In the genomic region with DNA sequence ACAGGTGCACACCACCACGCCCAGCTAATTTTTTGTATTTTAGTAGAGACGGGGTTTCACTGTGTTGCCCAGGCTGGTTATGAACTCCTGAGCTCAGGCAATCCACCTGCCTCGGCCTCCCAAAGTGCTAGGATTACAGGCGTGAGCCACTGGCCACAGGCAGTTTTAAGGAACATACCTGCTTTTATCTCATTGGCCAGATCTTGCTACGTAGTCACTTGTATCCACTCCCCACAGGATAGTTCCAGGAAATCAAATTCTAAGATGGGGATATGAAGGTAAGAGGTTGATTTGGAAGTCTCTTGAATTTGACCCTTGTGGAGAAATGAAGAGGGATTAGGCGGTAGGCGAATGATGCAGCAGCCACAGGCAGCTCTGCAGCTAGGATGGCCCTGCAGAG, we compare ENCODE assay signal across 18 cellular contexts. TPM values are rescaled to one million over a fixed set of nuclear protein-coding genes. Genes with fewer than 3 reads are reported as not detected.
DNase-seq lines count a peak whose midpoint lies in the region; ATAC-seq and TF ChIP-seq lines count a peak whose summit lies in the region.
"Had no signal": no experiment of that assay in that cellular context is flagged by ENCODE, and none has a peak within 500 bp of the region (broad histone marks: within the 10 kb centered on the region; RNA-seq: fewer than 3 reads in every experiment).

No MANE protein-coding gene starts in this region.

- dilution Hi-C loops in IMR-90 (cut with HindIII; ENCODE audit: low sequenced_read_pairs, unreplicated experiment): no loop called here

- H2BK20ac ChIP-seq in IMR-90 (ENCODE audit: low read depth, low read length): no peak overlapping the region

- no peak overlapping the region for H4K91ac ChIP-seq in IMR-90 (ENCODE audit: insufficient read depth, low read depth, low read length)

- no peaks in the 10 kb centered on the region for H3K9me3 Mint-ChIP-seq in activated naive CD4-positive, alpha-beta T cell treated with anti-CD3 and anti-CD28 coated beads, Interleukin-2, amount 10 ng/mL, durations not matched to agents 7 days and 5 days
- H3K9me3 Mint-ChIP-seq in activated naive CD4-positive, alpha-beta T cell treated with anti-CD3 and anti-CD28 coated beads for 36 hours: no peaks in the 10 kb centered on the region
- H3K9me3 Mint-ChIP-seq: CD4-positive, alpha-beta T cell; H9 had no signal

- no peaks in the 10 kb centered on the region for H3K79me1 ChIP-seq in IMR-90 (ENCODE audit: low read depth in 1 of 2, low read length in 2 of 2)

- POLR2A ChIA-PET in IMR-90 (lab: Charles Lee; ENCODE audit: unreplicated experiment): no interaction called here

- H3K4me1 ChIP-seq in IMR-90 (ENCODE audit: control insufficient read depth, insufficient read depth, low read length) (peaks cover 4% of the 10 kb centered on the region), sigmoid colon (no peaks in the 10 kb centered on the region)

- peak overlapping the region; percentile 31 for H3K27ac Mint-ChIP-seq in activated naive CD4-positive, alpha-beta T cell treated with anti-CD3 and anti-CD28 coated beads, Interleukin-2, amount 10 ng/mL, durations not matched to agents 7 days and 5 days
- H3K27ac Mint-ChIP-seq in activated naive CD4-positive, alpha-beta T cell treated with anti-CD3 and anti-CD28 coated beads for 36 hours: no peak overlapping the region
- H3K27ac Mint-ChIP-seq: CD4-positive, alpha-beta T cell; H9 had no signal

- no TSS peak for BruUV-seq in IMR-90 (replicated peaks; lab: Mats Ljungman, UMichigan)

- ATAC-seq in IMR-90 (ENCODE audit: low read depth): no peak
- peak; percentile 46; the same call in 1 of the 3 replicates for ATAC-seq in SK-N-SH treated with all-trans-retinoic acid at 6 μM for 48 hours
- ATAC-seq in GM21786 (IDR thresholded peaks at IDR 0.05; ENCODE audit: unreplicated experiment): no peak
- ATAC-seq: K562 had no signal

- no peak overlapping the region for H3K9ac ChIP-seq in IMR-90 (ENCODE audit: low read depth, low read length)
- H3K9ac ChIP-seq: BLaER1 treated with 17β-estradiol and CSF1 and Interleukin-3, amounts not matched to agents 10 nM and 100 nM had no signal

- no peak overlapping the region for H2BK5ac ChIP-seq in IMR-90 (ENCODE audit: low read depth, low read length, poor library complexity, severe bottlenecking)

- H3K4me2 ChIP-seq in IMR-90 (ENCODE audit: low read depth, low read length): no peak overlapping the region
- H3K4me2 ChIP-seq: BLaER1 treated with 17β-estradiol and CSF1 and Interleukin-3, amounts not matched to agents 10 nM and 100 nM had no signal

- no peaks in the 10 kb centered on the region for H3K9me3 ChIP-seq in IMR-90 (ENCODE audit: control insufficient read depth, insufficient read depth, low read length)
- H3K9me3 ChIP-seq in sigmoid colon: no peaks in the 10 kb centered on the region
- H3K9me3 ChIP-seq: BLaER1 treated with 17β-estradiol and CSF1 and Interleukin-3, amounts not matched to agents 10 nM and 100 nM had no signal

- TF ChIP-seq EP300 in sigmoid colon (IDR thresholded peaks at IDR 0.05): no peak

- no peak overlapping the region for H3K27ac ChIP-seq in IMR-90 (ENCODE audit: insufficient read depth, low read length)
- H3K27ac ChIP-seq in sigmoid colon: no peak overlapping the region
- H3K27ac ChIP-seq: 22Rv1; BLaER1 treated with 17β-estradiol and CSF1 and Interleukin-3, amounts not matched to agents 10 nM and 100 nM had no signal

- TF ChIP-seq CTCF in IMR-90 (conservative IDR thresholded peaks at IDR 0.05; ENCODE audit: low read depth, low read length) (no peak), sigmoid colon (IDR thresholded peaks at IDR 0.05) (no peak)

- peaks cover 6% of the 10 kb centered on the region; the same call in 1 of the 2 replicates for H3K27me3 ChIP-seq in IMR-90 (ENCODE audit: control insufficient read depth, insufficient read depth, low read length)
- H3K27me3 ChIP-seq in sigmoid colon: no peaks in the 10 kb centered on the region
- H3K27me3 ChIP-seq: BLaER1 treated with 17β-estradiol and CSF1 and Interleukin-3, amounts not matched to agents 10 nM and 100 nM had no signal

- intact Hi-C loops in activated naive CD4-positive, alpha-beta T cell treated with anti-CD3 and anti-CD28 coated beads for 36 hours (cut with micrococcal nuclease): no loop called here
- intact Hi-C loops in IMR-90 (cut with micrococcal nuclease) (no loop called here), sigmoid colon (cut with DNase I) (no loop called here)

- H2AK5ac ChIP-seq in IMR-90 (ENCODE audit: low read depth, low read length): no peak overlapping the region

- H3K4me3 ChIP-seq in IMR-90 (ENCODE audit: insufficient read depth, low read depth, low read length): no peak overlapping the region
- H3K4me3 ChIP-seq in sigmoid colon: no peak overlapping the region
- H3K4me3 ChIP-seq: BLaER1 treated with 17β-estradiol and CSF1 and Interleukin-3, amounts not matched to agents 10 nM and 100 nM; K562 had no signal

- H3K56ac ChIP-seq in IMR-90 (ENCODE audit: extremely low read depth, insufficient read depth, low read length): no peak overlapping the region

- no peak overlapping the region for H2BK120ac ChIP-seq in IMR-90 (ENCODE audit: low read depth, low read length)

- 80% methylated on average over 2 of the region's 7 CpGs; no CpG with 5 or more reads in 1 of the 2 experiments for WGBS in IMR-90 (ENCODE audit: extremely low coverage in 2 of 2, insufficient read length in 1 of 2), 2 experiments
- WGBS in sigmoid colon, 2 donors: 89 to 90% methylated on average over 7 of the region's 7 CpGs

- no peak overlapping the region for H4K5ac ChIP-seq in IMR-90 (ENCODE audit: low read depth, low read length)

- DNase-seq in activated naive CD4-positive, alpha-beta T cell treated with anti-CD3 and anti-CD28 coated beads, Interleukin-2, amount 10 ng/mL, durations not matched to agents 7 days and 5 days: no peak
- no peak for DNase-seq in activated naive CD4-positive, alpha-beta T cell treated with anti-CD3 and anti-CD28 coated beads for 36 hours
- DNase-seq in IMR-90: no peak
- peak; percentile 25 for DNase-seq in sigmoid colon
- DNase-seq in C1 segment of cervical spinal cord (lab: John Stamatoyannopoulos, UW): no peak
- DNase-seq in stimulated activated naive CD4-positive, alpha-beta T cell treated with Interleukin-2 at 50 U/mL for 16 hours (lab: John Stamatoyannopoulos, UW): no peak
- DNase-seq: CD4-positive, alpha-beta T cell; DMS153; DMS79 treated with DMSO at 0.1 percent for 48 hours; EL; GDM1; H9 had no signal

- CTCF ChIA-PET in activated naive CD4-positive, alpha-beta T cell treated with anti-CD3 and anti-CD28 coated beads, Interleukin-2, amount 10 ng/mL, durations not matched to agents 7 days and 5 days (lab: Charles Lee): interaction anchor here (1.1 kb wide), 1 partner anchor 13 kb away, joined by 3 read pairs; no protein-coding TSS in a partner anchor
- CTCF ChIA-PET in activated naive CD4-positive, alpha-beta T cell treated with anti-CD3 and anti-CD28 coated beads for 36 hours (lab: Charles Lee): interaction anchor here (0.7 kb wide), 1 partner anchor 40 kb away, joined by 3 read pairs; no protein-coding TSS in a partner anchor
- CTCF ChIA-PET in IMR-90 (lab: Yijun Ruan, JAX): no interaction called here

- H2AK9ac ChIP-seq in IMR-90 (replicated peaks; ENCODE audit: low read depth, low read length, poor library complexity): no peak overlapping the region

- TF ChIP-seq RAD21 in IMR-90 (IDR thresholded peaks at IDR 0.05; ENCODE audit: low read length): no peak

- H3K18ac ChIP-seq in IMR-90 (ENCODE audit: low read depth, low read length): no peak overlapping the region

- no peak overlapping the region for H3K4me3 Mint-ChIP-seq in activated naive CD4-positive, alpha-beta T cell treated with anti-CD3 and anti-CD28 coated beads, Interleukin-2, amount 10 ng/mL, durations not matched to agents 7 days and 5 days
- no peak overlapping the region for H3K4me3 Mint-ChIP-seq in activated naive CD4-positive, alpha-beta T cell treated with anti-CD3 and anti-CD28 coated beads for 36 hours
- H3K4me3 Mint-ChIP-seq: CD4-positive, alpha-beta T cell; H9 had no signal

- H3K4ac ChIP-seq in IMR-90 (ENCODE audit: low read depth, low read length): no peak overlapping the region

- no peak overlapping the region for H3K23ac ChIP-seq in IMR-90 (ENCODE audit: low read depth, low read length)

- no peak overlapping the region for H2BK15ac ChIP-seq in IMR-90 (ENCODE audit: low read depth, low read length)

- no peaks in the 10 kb centered on the region for H3K36me3 ChIP-seq in IMR-90 (ENCODE audit: control insufficient read depth, insufficient read depth, low read length)
- H3K36me3 ChIP-seq in sigmoid colon: no peaks in the 10 kb centered on the region
- H3K36me3 ChIP-seq: BLaER1 treated with 17β-estradiol and CSF1 and Interleukin-3, amounts not matched to agents 10 nM and 100 nM had no signal

- no peaks in the 10 kb centered on the region for H3K36me3 Mint-ChIP-seq in activated naive CD4-positive, alpha-beta T cell treated with anti-CD3 and anti-CD28 coated beads, Interleukin-2, amount 10 ng/mL, durations not matched to agents 7 days and 5 days
- H3K36me3 Mint-ChIP-seq in activated naive CD4-positive, alpha-beta T cell treated with anti-CD3 and anti-CD28 coated beads for 36 hours (ENCODE audit: low read depth): no peaks in the 10 kb centered on the region

- TF ChIP-seq POLR2A in IMR-90 (IDR thresholded peaks at IDR 0.05; ENCODE audit: low read depth, low read length) (no peak), sigmoid colon (IDR thresholded peaks at IDR 0.05) (no peak)

- in situ Hi-C loops in IMR-90 (cut with MboI; ENCODE audit: low sequenced_read_pairs): no loop called here

- no peak overlapping the region for H3K14ac ChIP-seq in IMR-90 (replicated peaks; ENCODE audit: low read depth, low read length)

- H2AFZ ChIP-seq in IMR-90 (replicated peaks; ENCODE audit: low read length, poor library complexity): no peak overlapping the region

- H3K9me1 ChIP-seq in IMR-90 (ENCODE audit: insufficient read depth, low read length): no peaks in the 10 kb centered on the region

- H4K8ac ChIP-seq in IMR-90 (ENCODE audit: low read depth in 2 of 2, low read length in 2 of 2): no peak overlapping the region

- H3K27me3 Mint-ChIP-seq in activated naive CD4-positive, alpha-beta T cell treated with anti-CD3 and anti-CD28 coated beads, Interleukin-2, amount 10 ng/mL, durations not matched to agents 7 days and 5 days: peaks cover 50% of the 10 kb centered on the region
- no peaks in the 10 kb centered on the region for H3K27me3 Mint-ChIP-seq in activated naive CD4-positive, alpha-beta T cell treated with anti-CD3 and anti-CD28 coated beads for 36 hours (ENCODE audit: low read depth)

- H3K4me1 Mint-ChIP-seq in activated naive CD4-positive, alpha-beta T cell treated with anti-CD3 and anti-CD28 coated beads, Interleukin-2, amount 10 ng/mL, durations not matched to agents 7 days and 5 days: no peaks in the 10 kb centered on the region
- no peaks in the 10 kb centered on the region for H3K4me1 Mint-ChIP-seq in activated naive CD4-positive, alpha-beta T cell treated with anti-CD3 and anti-CD28 coated beads for 36 hours (ENCODE audit: low read depth)

- H4K20me1 ChIP-seq in IMR-90 (ENCODE audit: insufficient read depth, low read length): no peaks in the 10 kb centered on the region
- H4K20me1 ChIP-seq: BLaER1 treated with 17β-estradiol and CSF1 and Interleukin-3, amounts not matched to agents 10 nM and 100 nM had no signal

RNA-seq across cellular contexts. Expression of a gene that starts 8.8 kb away (rescaled TPM):
- not detected for total RNA-seq in activated naive CD4-positive, alpha-beta T cell treated with anti-CD3 and anti-CD28 coated beads for 36 hours
- total RNA-seq in IMR-90 (2012; rRNA removed) (under 0.01 TPM in 2 replicates), sigmoid colon (1 to 10 TPM in 1 of 4 donors, under 1 TPM in 1, not detected in 2; 0.99 to 2.5 TPM)
- polyA plus RNA-seq in IMR-90 (2012; rRNA removed) (0.10 TPM in 2 replicates), sigmoid colon (100 to 1,000 TPM in 1 of 3 donors, 10 to 100 TPM in 2; 61.3 to 146 (median 93.6) TPM)
- 0.05 and 0.07 TPM in 2 replicates for polyA plus RNA-seq in IMR-90 (2012; cell fraction: cytosol; rRNA removed)
- polyA plus RNA-seq in IMR-90 (2012; cell fraction: nucleus; rRNA removed; ENCODE audit: low replicate concordance): 0.05 and 0.15 TPM in 2 replicates
- total RNA-seq: CD4-positive, alpha-beta T cell; HT1080 had no signal

RNA-seq across cellular contexts. Expression of a gene that starts 40.2 kb away (rescaled TPM):
- 10 to 100 TPM; 38.1 to 41.3 TPM for total RNA-seq in activated naive CD4-positive, alpha-beta T cell treated with anti-CD3 and anti-CD28 coated beads for 36 hours
- total RNA-seq in IMR-90 (2012; rRNA removed): 79.6 and 86.7 TPM in 2 replicates
- polyA plus RNA-seq in IMR-90 (2012; rRNA removed): 136 and 138 TPM in 2 replicates
- polyA plus RNA-seq in IMR-90 (2012; cell fraction: cytosol; rRNA removed): 105 and 167 TPM in 2 replicates
- polyA plus RNA-seq in IMR-90 (2012; cell fraction: nucleus; rRNA removed; ENCODE audit: low replicate concordance): 102 and 107 TPM in 2 replicates
- total RNA-seq in sigmoid colon: 100 to 1,000 TPM; 135 to 191 (median 176) TPM
- 100 to 1,000 TPM in 1 of 3 donors, 10 to 100 TPM in 2; 31.7 to 107 (median 74.5) TPM for polyA plus RNA-seq in sigmoid colon
